Comparison of ENCODE assay signal across 1 cellular context in genomic region chr6:110196874-110197273, GRCh38.
TF ChIP-seq lines count a peak whose summit lies in the region.

No MANE protein-coding gene starts in this region.

TF ChIP-seq in HepG2, 621 proteins besides CTCF, POLR2A, EP300 and RAD21:
- TF ChIP-seq THAP11 (CRISPR knock-in tag; IDR thresholded peaks at IDR 0.05) (no peak), PHF8 (CRISPR knock-in tag; IDR thresholded peaks at IDR 0.05) (no peak), HMG20B (CRISPR knock-in tag; conservative IDR thresholded peaks at IDR 0.05) (no peak), MTF2 (CRISPR knock-in tag; IDR thresholded peaks at IDR 0.05; ENCODE audit: borderline replicate concordance) (no peak), MAFF (IDR thresholded peaks at IDR 0.05; ENCODE audit: low read depth, low read length) (peak; percentile 96), MAFK (conservative IDR thresholded peaks at IDR 0.05 in 1 of 2, IDR thresholded peaks at IDR 0.05 in 1 of 2; ENCODE audit: low read length in 2 of 2) (peak; percentile 96 to 97), GABPA (IDR thresholded peaks at IDR 0.05; ENCODE audit: low read depth, low read length) (no peak), GABPA (CRISPR knock-in tag; IDR thresholded peaks at IDR 0.05; ENCODE audit: low read depth) (no peak), NFE2L2 (IDR thresholded peaks at IDR 0.05; ENCODE audit: low read length) (peak; percentile 32; the same call in 1 of the 2 replicates), SRSF9 (IDR thresholded peaks at IDR 0.05; ENCODE audit: borderline replicate concordance, insufficient read depth, low read depth, low read length, poor library complexity, severe bottlenecking) (no peak)
